20 cellular contexts compared by ENCODE assay signal in genomic region chr7:2923291-2923781, GRCh38.
"Had no signal": no experiment of that assay in that cellular context is flagged by ENCODE, and none has a peak within 500 bp of the region (broad histone marks: within the 10 kb centered on the region; RNA-seq: fewer than 3 reads in every experiment).

No MANE protein-coding gene starts in this region.

- FAIRE-seq: colon had no signal

- DNase-seq: effector memory CD8-positive, alpha-beta T cell; glutamatergic neuron; immature natural killer cell; left colon; stimulated activated CD4-positive, alpha-beta T cell treated with anti-CD3 and anti-CD28 coated beads, Interleukin-15, amount 100 ng/mL, for 24 hours; stimulated activated CD4-positive, alpha-beta T cell treated with anti-CD3 and anti-CD28 coated beads, Interleukin-1b, Interleukin-23, amount 100 ng/mL, for 48 hours; stimulated activated CD4-positive, alpha-beta T cell treated with anti-CD3 and anti-CD28 coated beads, Interleukin-4, amount 100 ng/mL, for 4 hours; stimulated activated naive CD4-positive, alpha-beta T cell treated with Interleukin-2 at 50 U/mL for 16 hours; tibial artery; upper lobe of right lung had no signal

- H3K27me3 Mint-ChIP-seq: effector memory CD8-positive, alpha-beta T cell; naive thymus-derived CD8-positive, alpha-beta T cell had no signal

- ATAC-seq: effector memory CD8-positive, alpha-beta T cell; left colon; mucosa of descending colon; naive thymus-derived CD8-positive, alpha-beta T cell; right lobe of liver; upper lobe of right lung had no signal

- H3K27ac ChIP-seq: epithelial cell of prostate, esophagus muscularis mucosa, gastroesophageal sphincter, ovary, prostate gland, right lobe of liver, tibial artery, upper lobe of right lung had no signal

- H3K36me3 ChIP-seq: esophagus muscularis mucosa, gastroesophageal sphincter, ovary, prostate gland, right lobe of liver, tibial artery, upper lobe of right lung had no signal

- H3K4me3 Mint-ChIP-seq: dendritic cell treated with granulocyte-macrophage colony-stimulating factor and Interleukin-4, amounts not matched to agents 40 ng/mL and 50 ng/mL, for 4 days; effector memory CD8-positive, alpha-beta T cell; immature natural killer cell; naive thymus-derived CD8-positive, alpha-beta T cell had no signal

- H3K27ac Mint-ChIP-seq: dendritic cell treated with granulocyte-macrophage colony-stimulating factor and Interleukin-4, amounts not matched to agents 40 ng/mL and 50 ng/mL, for 4 days had no signal

- H3K27me3 ChIP-seq: ovary, right lobe of liver, upper lobe of right lung had no signal

- H3K9me3 Mint-ChIP-seq: dendritic cell treated with granulocyte-macrophage colony-stimulating factor and Interleukin-4, amounts not matched to agents 40 ng/mL and 50 ng/mL, for 4 days; effector memory CD8-positive, alpha-beta T cell had no signal

- H3K4me3 ChIP-seq: esophagus muscularis mucosa, gastroesophageal sphincter, mucosa of descending colon, ovary, prostate gland, right lobe of liver, tibial artery, upper lobe of right lung had no signal

- H3K9me3 ChIP-seq: esophagus muscularis mucosa, gastroesophageal sphincter, mucosa of descending colon, ovary, prostate gland, right lobe of liver, tibial artery, upper lobe of right lung had no signal

- H3K4me1 ChIP-seq: esophagus muscularis mucosa, gastroesophageal sphincter, prostate gland, right lobe of liver, upper lobe of right lung had no signal
